ENCODE assay signal across 8 cellular contexts in genomic region chr17:46769531-46770438, GRCh38. TPM values are rescaled to one million over a fixed set of nuclear protein-coding genes. Genes with fewer than 3 reads are reported as not detected.
DNase-seq lines count a peak whose midpoint lies in the region; ATAC-seq and TF ChIP-seq lines count a peak whose summit lies in the region.

No MANE protein-coding gene starts in this region.

- no peak for TF ChIP-seq EP300 in tibial nerve (IDR thresholded peaks at IDR 0.05)

- no peaks in the 10 kb centered on the region for H3K9me3 ChIP-seq in adipocyte (ENCODE audit: control insufficient read depth, low read length)
- H3K9me3 ChIP-seq in mesodermal cell (ENCODE audit: control insufficient read depth, low read length), result no peaks in the 10 kb centered on the region
- H3K9me3 ChIP-seq in tibial nerve, result no peaks in the 10 kb centered on the region

- 96% methylated on average over 46 to 54 of the region's 56 CpGs for WGBS in mesodermal cell (ENCODE audit: insufficient coverage in 2 of 2), 2 experiments
- 15 to 19% methylated on average over 20 to 55 of the region's 56 CpGs for WGBS in tibial nerve, 2 donors

- TF ChIP-seq CTCF in tibial nerve (IDR thresholded peaks at IDR 0.05), result no peak

- H3K4me1 ChIP-seq in adipocyte (ENCODE audit: control insufficient read depth, insufficient read depth, low read length) (peaks cover 12% of the 10 kb centered on the region), mesodermal cell (ENCODE audit: control insufficient read depth, insufficient read depth, low read length, poor library complexity, severe bottlenecking) (peaks cover 33% of the 10 kb centered on the region), tibial nerve (peaks cover 0 to 32% (median 8%) of the 10 kb centered on the region in 4 donors)

- no peaks in the 10 kb centered on the region for H3K9me3 Mint-ChIP-seq in activated naive CD4-positive, alpha-beta T cell treated with anti-CD3 and anti-CD28 coated beads, Interleukin-2, amount 50 U/mL, for 24 hours

- H3K4me1 Mint-ChIP-seq in activated naive CD4-positive, alpha-beta T cell treated with anti-CD3 and anti-CD28 coated beads, Interleukin-2, amount 50 U/mL, for 24 hours, result peaks cover 8% of the 10 kb centered on the region

- DNase-seq in activated naive CD4-positive, alpha-beta T cell treated with Interleukin-2 at 50 U/mL for 16 hours, result no peak
- DNase-seq in adipocyte (ENCODE audit: low read depth) (no peak), tibial nerve (ENCODE audit: low spot score in 2 of 2) (no peak)

- H3K36me3 ChIP-seq in adipocyte (ENCODE audit: control insufficient read depth, insufficient read depth, low read length, severe bottlenecking), result no peaks in the 10 kb centered on the region
- peaks cover 20% of the 10 kb centered on the region for H3K36me3 ChIP-seq in mesodermal cell (ENCODE audit: control insufficient read depth, insufficient read depth, low read length)
- H3K36me3 ChIP-seq in tibial nerve, result no peaks in the 10 kb centered on the region

- H3K27me3 ChIP-seq in adipocyte (replicated peaks; ENCODE audit: control insufficient read depth, insufficient read depth, low read length) (no peaks in the 10 kb centered on the region), tibial nerve (peaks cover 0 to 51% of the 10 kb centered on the region in 2 donors)

- H3K27ac ChIP-seq in mesodermal cell (ENCODE audit: low read depth, low read length, severe bottlenecking) (peak overlapping the region; percentile 82), tibial nerve (no peak overlapping the region)

- peak overlapping the region; percentile 61 for H3K9ac ChIP-seq in adipocyte (ENCODE audit: low read length)

- H3K27ac Mint-ChIP-seq in activated naive CD4-positive, alpha-beta T cell treated with anti-CD3 and anti-CD28 coated beads, Interleukin-2, amount 50 U/mL, for 24 hours, result no peak overlapping the region

- no peaks in the 10 kb centered on the region for H3K36me3 Mint-ChIP-seq in activated naive CD4-positive, alpha-beta T cell treated with anti-CD3 and anti-CD28 coated beads, Interleukin-2, amount 50 U/mL, for 24 hours

- H3K4me3 ChIP-seq in adipocyte (ENCODE audit: low read length), result peak overlapping the region; percentile 44
- H3K4me3 ChIP-seq in mesodermal cell (ENCODE audit: extremely low read depth, insufficient read depth, low read length, poor library complexity, severe bottlenecking), result no peak overlapping the region
- peak overlapping the region in 3 of 4 donors; percentile 18 to 45 (median 36) for H3K4me3 ChIP-seq in tibial nerve

- H3K27me3 Mint-ChIP-seq in activated naive CD4-positive, alpha-beta T cell treated with anti-CD3 and anti-CD28 coated beads, Interleukin-2, amount 50 U/mL, for 24 hours, result peaks cover 16% of the 10 kb centered on the region

- peak overlapping the region; percentile 26 for H3K4me3 Mint-ChIP-seq in activated naive CD4-positive, alpha-beta T cell treated with anti-CD3 and anti-CD28 coated beads, Interleukin-2, amount 50 U/mL, for 24 hours

- no peak for TF ChIP-seq POLR2A in tibial nerve (IDR thresholded peaks at IDR 0.05)

- ATAC-seq in GM21786 (IDR thresholded peaks at IDR 0.05; ENCODE audit: unreplicated experiment) (no peak), GM21515 (IDR thresholded peaks at IDR 0.05; ENCODE audit: unreplicated experiment) (no peak), HG02884 (IDR thresholded peaks at IDR 0.05; ENCODE audit: unreplicated experiment) (no peak)

RNA-seq across cellular contexts. Expression of gene WNT3, which starts 48.7 kb away (rescaled TPM):
- polyA plus RNA-seq in mesodermal cell (2013, experiment 1 of 2), result 17.7 TPM
- 14.9 TPM for polyA plus RNA-seq in mesodermal cell (2013, experiment 2 of 2)
- total RNA-seq in tibial nerve, result under 1 TPM; 0.21 to 0.90 (median 0.73) TPM
